ENCODE assay signal across 8 cellular contexts in genomic region chr12:30796508-30796780, GRCh38. TPM values are rescaled to one million over a fixed set of nuclear protein-coding genes. Genes with fewer than 3 reads are reported as not detected.
DNase-seq lines count a peak whose midpoint lies in the region; ATAC-seq, FAIRE-seq and TF ChIP-seq lines count a peak whose summit lies in the region.

No MANE protein-coding gene starts in this region.

- no peak for TF ChIP-seq POLR2A in GM12878 (IDR thresholded peaks at IDR 0.05; ENCODE audit: low read depth, low read length)

- H3K9me3 ChIP-seq in GM12878 (replicated peaks; ENCODE audit: control insufficient read depth, insufficient read depth, low read length) (no peaks in the 10 kb centered on the region), iPS-20b (ENCODE audit: insufficient read depth, low read depth, low read length) (no peaks in the 10 kb centered on the region)

- H3K27ac Mint-ChIP-seq in activated naive CD4-positive, alpha-beta T cell treated with anti-CD3 and anti-CD28 coated beads, Interleukin-2, amount 50 U/mL, for 72 hours, result no peak overlapping the region
- no peak overlapping the region for H3K27ac Mint-ChIP-seq in stimulated activated memory B cell treated with anti-CD40 and anti-IgM and Interleukin-4, amounts not matched to agents 10 μg/mL and 1 μg/mL and 100 μg/mL, for 72 hours

- H3K4me3 ChIP-seq in GM12878 (no peak overlapping the region), iPS-20b (ENCODE audit: low read length) (peak overlapping the region; percentile 77; the same call in 1 of the 2 replicates)

- ATAC-seq in activated naive CD4-positive, alpha-beta T cell treated with anti-CD3 and anti-CD28 coated beads, Interleukin-2, amount 50 U/mL, for 72 hours, result peak; percentile 1 to 42
- ATAC-seq in GM12878 (peak; percentile 41), HG03565 (IDR thresholded peaks at IDR 0.05; ENCODE audit: unreplicated experiment) (no peak), HG03469 (IDR thresholded peaks at IDR 0.05; ENCODE audit: unreplicated experiment) (no peak)
- ATAC-seq in stimulated activated memory B cell treated with anti-CD40 and anti-IgM and Interleukin-4, amounts not matched to agents 10 μg/mL and 1 μg/mL and 100 μg/mL, for 72 hours, result peak; percentile 38

- TF ChIP-seq RAD21 in GM12878 (IDR thresholded peaks at IDR 0.05; ENCODE audit: insufficient read depth, low read depth, low read length), result no peak

- no peaks in the 10 kb centered on the region for H3K9me3 Mint-ChIP-seq in activated naive CD4-positive, alpha-beta T cell treated with anti-CD3 and anti-CD28 coated beads, Interleukin-2, amount 50 U/mL, for 72 hours
- no peaks in the 10 kb centered on the region for H3K9me3 Mint-ChIP-seq in stimulated activated memory B cell treated with anti-CD40 and anti-IgM and Interleukin-4, amounts not matched to agents 10 μg/mL and 1 μg/mL and 100 μg/mL, for 72 hours

- H3K27me3 Mint-ChIP-seq in stimulated activated memory B cell treated with anti-CD40 and anti-IgM and Interleukin-4, amounts not matched to agents 10 μg/mL and 1 μg/mL and 100 μg/mL, for 72 hours, result peaks cover 60% of the 10 kb centered on the region

- in situ Hi-C loops in GM12878 (cut with MboI), result no loop called here

- intact Hi-C loops in GM12878 (cut with micrococcal nuclease; ENCODE audit: unreplicated experiment), result no loop called here

- 8% methylated on average over 15 of the region's 19 CpGs for WGBS in GM12878 (ENCODE audit: insufficient coverage, insufficient replicate concordance, low lambda C conversion rate, missing lambda C conversion rate)

- TF ChIP-seq CTCF in GM12878 (IDR thresholded peaks at IDR 0.05 in 2 of 3, conservative IDR thresholded peaks at IDR 0.05 in 1 of 3; ENCODE audit: control insufficient read depth in 2 of 3, extremely low read depth in 1 of 3, insufficient read depth in 1 of 3, low read depth in 3 of 3, low read length in 3 of 3), result no peak

- H3K27me3 ChIP-seq in GM12878 (replicated peaks in 1 of 2; ENCODE audit: control insufficient read depth in 2 of 2, insufficient read depth in 2 of 2, low read length in 1 of 2) (peaks cover 7 to 11% of the 10 kb centered on the region in 2 experiments), iPS-20b (ENCODE audit: insufficient read depth, low read length) (peaks cover 11% of the 10 kb centered on the region; the same call in 1 of the 2 replicates)

- no TSS peak for BruUV-seq in GM12878 (replicated peaks; lab: Mats Ljungman, UMichigan)

- peak overlapping the region; percentile 57; the same call in 1 of the 2 replicates for H3K4me2 ChIP-seq in GM12878 (ENCODE audit: control insufficient read depth, insufficient read depth)

- H3K4me1 Mint-ChIP-seq in stimulated activated memory B cell treated with anti-CD40 and anti-IgM and Interleukin-4, amounts not matched to agents 10 μg/mL and 1 μg/mL and 100 μg/mL, for 72 hours, result peaks cover 30% of the 10 kb centered on the region

- H3K4me1 ChIP-seq in GM12878 (ENCODE audit: control insufficient read depth, insufficient read depth, low read length) (no peaks in the 10 kb centered on the region), iPS-20b (ENCODE audit: insufficient read depth, low read length) (peaks cover 21% of the 10 kb centered on the region)

- H3K27ac ChIP-seq in GM12878 (ENCODE audit: control insufficient read depth, insufficient read depth), result no peak overlapping the region
- peak overlapping the region; percentile 62 for H3K27ac ChIP-seq in iPS-20b (ENCODE audit: low read length)

- peaks cover 0 to 11% of the 10 kb centered on the region in 2 donors for H3K36me3 Mint-ChIP-seq in activated naive CD4-positive, alpha-beta T cell treated with anti-CD3 and anti-CD28 coated beads, Interleukin-2, amount 50 U/mL, for 72 hours
- H3K36me3 Mint-ChIP-seq in stimulated activated memory B cell treated with anti-CD40 and anti-IgM and Interleukin-4, amounts not matched to agents 10 μg/mL and 1 μg/mL and 100 μg/mL, for 72 hours, result no peaks in the 10 kb centered on the region

- H3K9ac ChIP-seq in GM12878 (ENCODE audit: control insufficient read depth, insufficient read depth, low read length) (no peak overlapping the region), iPS-20b (ENCODE audit: low read depth, low read length) (peak overlapping the region; percentile 81; the same call in 1 of the 2 replicates)

- H2AFZ ChIP-seq in GM12878 (ENCODE audit: control insufficient read depth, low read depth, low read length), result no peak overlapping the region

- no peak for TF ChIP-seq EP300 in GM12878 (IDR thresholded peaks at IDR 0.05; ENCODE audit: borderline replicate concordance in 1 of 2, control insufficient read depth in 1 of 2, low read depth in 2 of 2, low read length in 2 of 2)

- H3K79me2 ChIP-seq in GM12878 (ENCODE audit: control insufficient read depth, insufficient read depth, low read length), result no peaks in the 10 kb centered on the region

- H3K4me3 Mint-ChIP-seq in stimulated activated memory B cell treated with anti-CD40 and anti-IgM and Interleukin-4, amounts not matched to agents 10 μg/mL and 1 μg/mL and 100 μg/mL, for 72 hours, result peak overlapping the region; percentile 74

- SMC1A ChIA-PET in GM12878 (lab: Charles Lee; ENCODE audit: uncharacterized antibody, unreplicated experiment), result no interaction called here

- CTCF ChIA-PET in GM12878 (lab: Yijun Ruan, JAX), result interaction anchor here (1.0 kb wide), 2 partner anchors 10 to 246 kb away, joined by 3 read pairs; no protein-coding TSS in a partner anchor

- H4K20me1 ChIP-seq in GM12878 (ENCODE audit: control insufficient read depth, insufficient read depth), result no peaks in the 10 kb centered on the region

- no peaks in the 10 kb centered on the region for H3K36me3 ChIP-seq in GM12878 (ENCODE audit: control insufficient read depth in 2 of 2, insufficient read depth in 2 of 2, low read length in 1 of 2)
- H3K36me3 ChIP-seq in iPS-20b (ENCODE audit: insufficient read depth, low read depth, low read length), result peaks cover 29% of the 10 kb centered on the region

- POLR2A ChIA-PET in GM12878 (lab: Charles Lee), result no interaction called here

- RAD21 ChIA-PET in GM12878 (lab: Charles Lee; ENCODE audit: unreplicated experiment), result interaction anchor here (0.7 kb wide), 1 partner anchor 170 kb away, joined by 3 read pairs; no protein-coding TSS in a partner anchor

- FAIRE-seq in GM12878 (lab: Jason Lieb, UNC), result no peak

- DNase-seq in activated naive CD4-positive, alpha-beta T cell treated with anti-CD3 and anti-CD28 coated beads, Interleukin-2, amount 50 U/mL, for 72 hours (ENCODE audit: low spot score in 2 of 2), result no peak
- DNase-seq in activated naive CD4-positive, alpha-beta T cell treated with anti-CD3 and anti-CD28 coated beads, Interleukin-2, amount 50 U/mL, for 16 hours, result no peak
- peak; percentile 78 for DNase-seq in M059J (ENCODE audit: low read depth)
- DNase-seq in GM12878 (ENCODE audit: low read depth, low spot score), result no peak

TF ChIP-seq in GM12878, 131 proteins besides CTCF, POLR2A, EP300 and RAD21:
- no peak for TF ChIP-seq ATF2 (IDR thresholded peaks at IDR 0.05; ENCODE audit: low read length)
- no peak for TF ChIP-seq YY1 (IDR thresholded peaks at IDR 0.05; ENCODE audit: low read depth, low read length)
- TF ChIP-seq STAT1 (conservative IDR thresholded peaks at IDR 0.05), result no peak
- 0 out of 2 replicates have a peak, but pooled peaks have one; percentile 6 for TF ChIP-seq EZH2 (IDR thresholded peaks at IDR 0.05; ENCODE audit: borderline replicate concordance, control insufficient read depth, low read depth, low read length)
- no peak for TF ChIP-seq RAD51 (IDR thresholded peaks at IDR 0.05)
- no peak for TF ChIP-seq BCL11A (IDR thresholded peaks at IDR 0.05; ENCODE audit: low read depth, low read length)

RNA-seq across cellular contexts. Expression of gene CAPRIN2, which starts 41.7 kb away (rescaled TPM):
- total RNA-seq in activated naive CD4-positive, alpha-beta T cell treated with anti-CD3 and anti-CD28 coated beads, Interleukin-2, amount 50 U/mL, for 72 hours, result 10 to 100 TPM; 14.0 to 20.5 TPM
- 11.5 and 22.2 TPM in 2 replicates for total RNA-seq in M059J (2014; rRNA removed; shearing (Covaris generic))
- total RNA-seq in GM12878 (2013; cell fraction: nucleolus; rRNA removed), result 42.7 and 50.6 TPM in 2 replicates
- total RNA-seq in GM12878 (2014; rRNA removed) (7.0 and 8.3 TPM in 2 replicates), GM12878 (2014; rRNA removed; fragmentation: Illumina TruSeq; extraction: Trizol) (10.2 and 11.5 TPM in 2 replicates), GM12878 (2021) (7.7 TPM in 2 replicates)
- polyA plus RNA-seq in GM12878 (2011; ENCODE audit: low read depth), result 5.4 TPM
- polyA plus RNA-seq in GM12878 (2011; rRNA removed) (9.0 and 12.4 TPM in 2 replicates), GM12878 (2014; fragmentation: Illumina TruSeq; extraction: Trizol) (13.6 and 18.9 TPM in 2 replicates), GM12878 (2014; fragmentation: Nextera tagmentation; extraction: Ambion mirVana) (1 to 10 TPM; 1.2 to 3.0 TPM), GM12878 (2014; rRNA removed) (9.4 and 11.7 TPM in 2 replicates), GM12878 (2016; fragmentation: Nextera tagmentation; extraction: Ambion mirVana) (1 to 10 TPM; 5.9 to 8.2 TPM)
- polyA plus RNA-seq in GM12878 (2011; cell fraction: cytosol; rRNA removed), result 5.3 and 5.6 TPM in 2 replicates
- 27.0 and 31.5 TPM in 2 replicates for polyA plus RNA-seq in GM12878 (2011; cell fraction: nucleus; rRNA removed)
- polyA plus RNA-seq in GM12878 (2012), result 5.3 and 7.6 TPM in 2 replicates
- polyA minus RNA-seq in GM12878 (2011; rRNA and poly(A)+ RNA removed), result 5.4 and 5.6 TPM in 2 replicates
- 3.5 and 5.3 TPM in 2 replicates for polyA minus RNA-seq in GM12878 (2011; cell fraction: cytosol; rRNA and poly(A)+ RNA removed)
- 10.1 and 10.3 TPM in 2 replicates for polyA minus RNA-seq in GM12878 (2011; cell fraction: nucleus; rRNA and poly(A)+ RNA removed)

Comparison
In these comparisons a context has a peak if more than half of its experiments do, and no peak if none do; other contexts are left out.
1. ATAC-seq: peak in activated naive CD4-positive, alpha-beta T cell treated with anti-CD3 and anti-CD28 coated beads, Interleukin-2, amount 50 U/mL, for 72 hours (2 of 2), GM12878 (single experiment) and stimulated activated memory B cell treated with anti-CD40 and anti-IgM and Interleukin-4, amounts not matched to agents 10 μg/mL and 1 μg/mL and 100 μg/mL, for 72 hours (single experiment); none in HG03565 (single experiment) and HG03469 (single experiment).